12 cellular contexts compared by ENCODE assay signal in the genomic region with DNA sequence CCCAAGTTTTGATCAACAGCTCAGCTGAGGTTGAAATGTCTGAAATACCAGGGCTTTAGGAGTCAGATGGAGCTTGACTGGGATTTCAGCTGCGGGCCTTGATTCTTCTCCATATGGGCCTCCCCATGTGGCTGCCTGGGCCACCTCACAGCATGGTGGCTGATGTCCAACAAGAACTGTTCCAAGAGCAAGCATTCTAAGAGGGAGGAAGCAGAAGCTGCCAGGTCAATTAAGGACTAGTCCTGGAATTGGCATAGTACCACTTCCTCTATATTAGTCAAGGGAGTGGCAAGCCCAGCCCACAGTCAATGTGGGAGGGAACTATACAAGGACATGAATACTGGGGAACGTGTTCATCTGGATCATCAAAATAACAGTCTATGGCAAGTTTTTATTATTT.
DNase-seq lines count a peak whose midpoint lies in the region; ATAC-seq and TF ChIP-seq lines count a peak whose summit lies in the region.
"Had no signal": no experiment of that assay in that cellular context is flagged by ENCODE, and none has a peak within 500 bp of the region (broad histone marks: within the 10 kb centered on the region; RNA-seq: fewer than 3 reads in every experiment).

No MANE protein-coding gene starts in this region.

- in situ Hi-C loops in astrocyte of the spinal cord (cut with HindIII; ENCODE audit: low sequenced_read_pairs), result no loop called here

- no peaks in the 10 kb centered on the region for H3K9me3 Mint-ChIP-seq in effector memory CD8-positive, alpha-beta T cell

- no peak overlapping the region for H3K27ac Mint-ChIP-seq in effector memory CD8-positive, alpha-beta T cell
- H3K27ac Mint-ChIP-seq: B cell; T-helper 1 cell treated with Interleukin-12 subunit alpha and Interleukin-12 subunit beta and Interleukin-4 antibody, amounts not matched to agents 30 μg/mL and 1 μg/mL, for 36 hours had no signal

- H3K4me3 ChIP-seq in MG63 (no peak overlapping the region), astrocyte of the spinal cord (ENCODE audit: low read depth, low read length) (no peak overlapping the region)

- H3K36me3 Mint-ChIP-seq in effector memory CD8-positive, alpha-beta T cell (ENCODE audit: insufficient read depth), result no peaks in the 10 kb centered on the region

- H3K4me3 Mint-ChIP-seq in effector memory CD8-positive, alpha-beta T cell, result no peak overlapping the region
- H3K4me3 Mint-ChIP-seq: B cell; T-helper 1 cell treated with Interleukin-12 subunit alpha and Interleukin-12 subunit beta and Interleukin-4 antibody, amounts not matched to agents 30 μg/mL and 1 μg/mL, for 36 hours had no signal

- ATAC-seq in left lobe of liver (peak; percentile 28), HG02798 (IDR thresholded peaks at IDR 0.05; ENCODE audit: poor library complexity, unreplicated experiment) (no peak), HG03354 (IDR thresholded peaks at IDR 0.05; ENCODE audit: poor library complexity, severe bottlenecking, unreplicated experiment) (no peak), GM21576 (IDR thresholded peaks at IDR 0.05; ENCODE audit: unreplicated experiment) (no peak)
- no peak for ATAC-seq in effector memory CD8-positive, alpha-beta T cell (replicated peaks)

- H3K36me3 ChIP-seq in MG63, result no peaks in the 10 kb centered on the region

- peaks cover 5% of the 10 kb centered on the region; the same call in 1 of the 2 replicates for H3K9me3 ChIP-seq in MG63

- H3K27me3 Mint-ChIP-seq in effector memory CD8-positive, alpha-beta T cell, result peaks cover 8 to 14% of the 10 kb centered on the region in 2 donors
- H3K27me3 Mint-ChIP-seq: B cell had no signal

- no peak for TF ChIP-seq CTCF in astrocyte of the spinal cord (IDR thresholded peaks at IDR 0.05; ENCODE audit: low read depth, low read length)

- H3K4me1 Mint-ChIP-seq in effector memory CD8-positive, alpha-beta T cell (ENCODE audit: low read depth in 2 of 2), result no peaks in the 10 kb centered on the region
- H3K4me1 Mint-ChIP-seq: B cell had no signal

- DNase-seq in DMS 273 (lab: John Stamatoyannopoulos, UW; ENCODE audit: unreplicated experiment), result peak; percentile 73
- DNase-seq in MG63, result peak; percentile 82
- peak; percentile 11 for DNase-seq in astrocyte of the spinal cord (ENCODE audit: low read depth, low spot score)
- DNase-seq in left lobe of liver (ENCODE audit: low spot score), result no peak
- DNase-seq in effector memory CD8-positive, alpha-beta T cell, result no peak
- DNase-seq: activated CD4-positive, CD25-positive, alpha-beta regulatory T cell treated with anti-CD3 and anti-CD28 coated beads, Interleukin-2, amount 50 U/mL, for 72 hours; activated naive CD4-positive, alpha-beta T cell treated with Interleukin-2 at 50 U/mL for 16 hours had no signal

- no peaks in the 10 kb centered on the region for H3K27me3 ChIP-seq in MG63

Comparison
In these comparisons a context has a peak if more than half of its experiments do, and no peak if none do; other contexts are left out.
1. DNase-seq: peak in DMS 273 (single experiment), MG63 (single experiment) and astrocyte of the spinal cord (single experiment); none in left lobe of liver (single experiment) and effector memory CD8-positive, alpha-beta T cell (0 of 3).